ENCODE assay signal across 15 cellular contexts in genomic region chr1:206107168-206107544, GRCh38. TPM values are rescaled to one million over a fixed set of nuclear protein-coding genes. Genes with fewer than 3 reads are reported as not detected.
DNase-seq lines count a peak whose midpoint lies in the region; ATAC-seq, FAIRE-seq and TF ChIP-seq lines count a peak whose summit lies in the region.
"Had no signal": no experiment of that assay in that cellular context is flagged by ENCODE, and none has a peak within 500 bp of the region (broad histone marks: within the 10 kb centered on the region; RNA-seq: fewer than 3 reads in every experiment).

No MANE protein-coding gene starts in this region.

- H3K27ac Mint-ChIP-seq in T-helper 17 cell (no peak overlapping the region), osteocyte (ENCODE audit: unreplicated experiment) (no peak overlapping the region)
- H3K27ac Mint-ChIP-seq: CD4-positive, alpha-beta memory T cell had no signal

- H3K9me2 ChIP-seq in SK-N-SH = no peaks in the 10 kb centered on the region

- peaks cover 19% of the 10 kb centered on the region for H3K4me1 ChIP-seq in HepG2 (ENCODE audit: insufficient read depth, low read length)
- H3K4me1 ChIP-seq in right lobe of liver = peaks cover 0 to under 1% (median 0%) of the 10 kb centered on the region in 4 donors
- no peaks in the 10 kb centered on the region for H3K4me1 ChIP-seq in SK-N-SH (ENCODE audit: control insufficient read depth in 1 of 2, insufficient read depth in 2 of 2, low read depth in 1 of 2, low read length in 1 of 2)
- H3K4me1 ChIP-seq: A549, BE2C, HAP-1 had no signal

- H3K4me3 ChIP-seq in HepG2 (replicated peaks in 1 of 3; ENCODE audit: insufficient read depth in 1 of 3, low read depth in 2 of 3, low read length in 3 of 3) (no peak overlapping the region), right lobe of liver (no peak overlapping the region), SK-N-SH (ENCODE audit: low read depth in 2 of 2, low read length in 1 of 2) (no peak overlapping the region)
- H3K4me3 ChIP-seq: A549, HAP-1 had no signal

- H3K4me3 Mint-ChIP-seq in T-helper 17 cell (no peak overlapping the region), osteocyte (ENCODE audit: unreplicated experiment) (no peak overlapping the region)
- H3K4me3 Mint-ChIP-seq: CD4-positive, alpha-beta memory T cell had no signal

- TF ChIP-seq POLR2A in HepG2 (IDR thresholded peaks at IDR 0.05; ENCODE audit: insufficient read depth in 1 of 2, low read depth in 2 of 2, low read length in 2 of 2) (no peak), right lobe of liver (IDR thresholded peaks at IDR 0.05) (no peak)

- H3K4me1 Mint-ChIP-seq in T-helper 17 cell = peaks cover 14% of the 10 kb centered on the region
- no peaks in the 10 kb centered on the region for H3K4me1 Mint-ChIP-seq in osteocyte (ENCODE audit: unreplicated experiment)

- no peak for TF ChIP-seq EP300 in HepG2 (IDR thresholded peaks at IDR 0.05; ENCODE audit: low read depth in 2 of 2, low read length in 2 of 2)
- TF ChIP-seq EP300 in HepG2 (CRISPR knock-in tag; IDR thresholded peaks at IDR 0.05; ENCODE audit: borderline replicate concordance) = no peak
- no peak for TF ChIP-seq EP300 in SK-N-SH (IDR thresholded peaks at IDR 0.05; ENCODE audit: borderline replicate concordance in 1 of 2, low read depth in 1 of 2, low read length in 1 of 2)

- H4K20me1 ChIP-seq in HepG2 (ENCODE audit: insufficient read depth, low read length) (no peaks in the 10 kb centered on the region), SK-N-SH (ENCODE audit: insufficient read depth) (no peaks in the 10 kb centered on the region)

- H3K79me2 ChIP-seq in HepG2 (ENCODE audit: insufficient read depth, low read length) = no peaks in the 10 kb centered on the region
- H3K79me2 ChIP-seq in SK-N-SH (ENCODE audit: insufficient read depth) = no peaks in the 10 kb centered on the region

- intact Hi-C loops in HepG2 (cut with micrococcal nuclease; ENCODE audit: unreplicated experiment) = loop anchor here (1.0 to 2.0 kb wide), 2 partner anchors 50 to 188 kb away; no protein-coding TSS in a partner anchor
- intact Hi-C loops in right lobe of liver (cut with DNase I) = loop anchor here (5.0 to 10.0 kb wide), 5 partner anchors 72 to 182 kb away; partner anchors contain the start of gene CTSE (in 1 of the 2)

- no peaks in the 10 kb centered on the region for H3K36me3 ChIP-seq in HepG2 (replicated peaks in 1 of 2; ENCODE audit: control insufficient read depth in 1 of 2, insufficient read depth in 2 of 2, low read length in 2 of 2)
- no peaks in the 10 kb centered on the region for H3K36me3 ChIP-seq in right lobe of liver
- no peaks in the 10 kb centered on the region for H3K36me3 ChIP-seq in SK-N-SH (replicated peaks in 1 of 2; ENCODE audit: control insufficient read depth in 1 of 2, insufficient read depth in 2 of 2, low read length in 1 of 2)
- H3K36me3 ChIP-seq: BE2C, HAP-1 had no signal

- H3K27ac ChIP-seq in HepG2 (ENCODE audit: extremely low read length, insufficient read depth, low read length) (no peak overlapping the region), right lobe of liver (no peak overlapping the region), SK-N-SH (ENCODE audit: low read depth in 2 of 2, low read length in 1 of 2) (no peak overlapping the region)
- H3K27ac ChIP-seq: A549, C4-2B had no signal

- H3F3A ChIP-seq in SK-N-SH (replicated peaks; ENCODE audit: insufficient read depth) = no peaks in the 10 kb centered on the region

- H3K27me3 ChIP-seq in HepG2 (ENCODE audit: control insufficient read depth in 1 of 2, insufficient read depth in 2 of 2, low read length in 2 of 2) (no peaks in the 10 kb centered on the region), right lobe of liver (no peaks in the 10 kb centered on the region), SK-N-SH (ENCODE audit: insufficient read depth) (peaks cover 11% of the 10 kb centered on the region; the same call in 1 of the 2 replicates)
- H3K27me3 ChIP-seq: BE2C had no signal

- in situ Hi-C loops in HepG2 (cut with HindIII; ENCODE audit: extremely low pct_ligation_motif_present, low pct_unique_long_range_greater_than_20kb) = loop anchor here (5.0 to 10.0 kb wide), 4 partner anchors 80 to 312 kb away; no protein-coding TSS in a partner anchor

- H3K27me3 Mint-ChIP-seq in T-helper 17 cell (peaks cover 14% of the 10 kb centered on the region), osteocyte (ENCODE audit: unreplicated experiment) (peaks cover 27% of the 10 kb centered on the region)

- no peaks in the 10 kb centered on the region for H3K9me3 Mint-ChIP-seq in osteocyte (ENCODE audit: unreplicated experiment)

- DNase-seq in HepG2 (ENCODE audit: low spot score) (no peak), right lobe of liver (no peak), T-helper 17 cell (no peak), osteocyte (ENCODE audit: extremely low spot score, unreplicated experiment) (peak; percentile 56), SK-N-SH (no peak), DMS79 (lab: John Stamatoyannopoulos, UW) (no peak)

- H3K9ac ChIP-seq in HepG2 (ENCODE audit: insufficient read depth, low read depth, low read length) (no peak overlapping the region), SK-N-SH (no peak overlapping the region)

- FAIRE-seq in HepG2 (lab: Jason Lieb, UNC) = no peak
- FAIRE-seq: A549, D721Med had no signal

- H2AFZ ChIP-seq in HepG2 (ENCODE audit: low read length) (no peak overlapping the region), SK-N-SH (ENCODE audit: low read depth) (no peak overlapping the region)

- H3K4me2 ChIP-seq in HepG2 (ENCODE audit: low read depth, low read length) = no peak overlapping the region
- H3K4me2 ChIP-seq in SK-N-SH = no peak overlapping the region
- H3K4me2 ChIP-seq: A549 had no signal

- POLR2A ChIA-PET in HepG2 (lab: Yijun Ruan, JAX) (interaction anchor here (0.6 to 1.0 kb wide), 3 partner anchors 52 to 78 kb away, joined by 3 to 5 read pairs (median 4); no protein-coding TSS in a partner anchor), SK-N-SH (lab: Yijun Ruan, JAX) (no interaction called here)

- no TSS peak for BruUV-seq in HepG2 (replicated peaks; lab: Mats Ljungman, UMichigan)

- TF ChIP-seq CTCF in HepG2 (CRISPR knock-in tag; IDR thresholded peaks at IDR 0.05) (no peak), right lobe of liver (IDR thresholded peaks at IDR 0.05) (no peak), osteocyte (IDR thresholded peaks at IDR 0.05) (no peak), SK-N-SH (IDR thresholded peaks at IDR 0.05) (no peak)

- CTCF ChIA-PET in HepG2 (lab: Yijun Ruan, JAX; ENCODE audit: low intra/inter-chr PET ratio, low total read pairs) (interaction anchor here (0.8 to 5.0 kb wide), 5 partner anchors 73 to 188 kb away, joined by 3 to 105 read pairs (median 5); no protein-coding TSS in a partner anchor), SK-N-SH (lab: Yijun Ruan, JAX) (interaction anchor here (0.6 to 13.9 kb wide), 26 partner anchors 8 to 448 kb away, joined by 3 to 248 read pairs (median 5); partner anchors contain the start of genes AVPR1B and CTSE)

- WGBS in HepG2 (ENCODE audit: low lambda C conversion rate) = 27% methylated on average over 6 of the region's 7 CpGs
- 57% methylated on average over 7 of the region's 7 CpGs for whole genome bisulfite sequencing in right lobe of liver (ENCODE audit: insufficient coverage, low coverage, low lambda C conversion rate, missing lambda C conversion rate)
- 50% methylated on average over 7 of the region's 7 CpGs for WGBS in SK-N-SH (ENCODE audit: low lambda C conversion rate)

- H3K9me3 ChIP-seq in HepG2 (ENCODE audit: low read length) (no peaks in the 10 kb centered on the region), right lobe of liver (no peaks in the 10 kb centered on the region), T-helper 17 cell (ENCODE audit: control insufficient read depth, low read length, poor library complexity, severe bottlenecking) (no peaks in the 10 kb centered on the region), SK-N-SH (no peaks in the 10 kb centered on the region)
- H3K9me3 ChIP-seq: A549, BE2C, HAP-1 had no signal

- ATAC-seq in HepG2 (peak; percentile 5), right lobe of liver (no peak), T-helper 17 cell (peak; percentile 8), HG03571 (IDR thresholded peaks at IDR 0.05; ENCODE audit: unreplicated experiment) (no peak)

- peaks cover 4% of the 10 kb centered on the region for H3K36me3 Mint-ChIP-seq in T-helper 17 cell (ENCODE audit: low read depth)
- H3K36me3 Mint-ChIP-seq in osteocyte (ENCODE audit: unreplicated experiment) = no peaks in the 10 kb centered on the region
- H3K36me3 Mint-ChIP-seq: CD4-positive, alpha-beta memory T cell had no signal

- TF ChIP-seq RAD21 in HepG2 (CRISPR knock-in tag; IDR thresholded peaks at IDR 0.05) = no peak
- TF ChIP-seq RAD21 in SK-N-SH (IDR thresholded peaks at IDR 0.05; ENCODE audit: low read length) = no peak

RNA-seq across cellular contexts. Expression of gene AVPR1B, which starts 10.0 kb away (rescaled TPM):
- total RNA-seq in HepG2 (2016; rRNA removed; fragmentation: Illumina TruSeq; extraction: Trizol) (not detected in 2 replicates), right lobe of liver (not detected), T-helper 17 cell (not detected), osteocyte (not detected in 2 replicates)
- total RNA-seq in HepG2 (2016; cell fraction: cytosol; rRNA removed; fragmentation: Illumina TruSeq; extraction: Trizol; ENCODE audit: low read depth) = not detected in 2 replicates
- total RNA-seq in HepG2 (2016; cell fraction: insoluble cytoplasmic fraction; rRNA removed; fragmentation: Illumina TruSeq; extraction: Trizol) = 0.04 TPM in 1 of 2 replicates, not detected in the other
- total RNA-seq in HepG2 (2016; cell fraction: membrane; rRNA removed; fragmentation: Illumina TruSeq; extraction: Trizol) = not detected in 2 replicates
- total RNA-seq in HepG2 (2016; cell fraction: nucleus; rRNA removed; fragmentation: Illumina TruSeq; extraction: Trizol) = not detected in 2 replicates
- polyA plus RNA-seq in HepG2 (2011; rRNA removed) (0.05 and 0.07 TPM in 2 replicates), SK-N-SH (2012; rRNA removed) (not detected in 2 replicates)
- polyA plus RNA-seq in HepG2 (2011; cell fraction: cytosol; rRNA removed) = 0.04 and 0.19 TPM in 2 replicates
- polyA plus RNA-seq in HepG2 (2011; cell fraction: nucleus; rRNA removed) = 0.14 and 0.23 TPM in 2 replicates
- polyA plus RNA-seq in HepG2 (2012) = not detected in 2 replicates
- not detected in 2 replicates for polyA plus RNA-seq in HepG2 (2016; cell fraction: cytosol; fragmentation: Illumina TruSeq; extraction: Trizol; ENCODE audit: low read depth)
- polyA plus RNA-seq in HepG2 (2016; cell fraction: insoluble cytoplasmic fraction; fragmentation: Illumina TruSeq; extraction: Trizol; ENCODE audit: low read depth) = not detected in 2 replicates
- polyA plus RNA-seq in HepG2 (2016; cell fraction: membrane; fragmentation: Illumina TruSeq; extraction: Trizol; ENCODE audit: low read depth) = not detected in 2 replicates
- polyA plus RNA-seq in HepG2 (2016; cell fraction: nucleus; fragmentation: Illumina TruSeq; extraction: Trizol; ENCODE audit: insufficient read depth, low read depth) = not detected in 2 replicates
- polyA minus RNA-seq in HepG2 (2011; rRNA and poly(A)+ RNA removed; ENCODE audit: low replicate concordance) = 0.12 TPM in 1 of 2 replicates, not detected in the other
- not detected in 2 replicates for polyA minus RNA-seq in HepG2 (2011; cell fraction: cytosol; rRNA and poly(A)+ RNA removed)
- polyA minus RNA-seq in HepG2 (2011; cell fraction: nucleus; rRNA and poly(A)+ RNA removed) = not detected in 2 replicates
- polyA plus RNA-seq in SK-N-SH (2012; cell fraction: cytosol; rRNA removed) = not detected in 2 replicates
- polyA plus RNA-seq in SK-N-SH (2012; cell fraction: nucleus; rRNA removed) = not detected in 2 replicates
- total RNA-seq: CD4-positive, alpha-beta memory T cell had no signal
- polyA plus RNA-seq: A549; AG04450; CD4-positive, alpha-beta memory T cell had no signal

RNA-seq across cellular contexts. Expression of gene RHEX, which starts 54.2 kb away (rescaled TPM):
- 1.6 and 2.7 TPM in 2 replicates for total RNA-seq in HepG2 (2016; rRNA removed; fragmentation: Illumina TruSeq; extraction: Trizol)
- 0.51 and 0.71 TPM in 2 replicates for total RNA-seq in HepG2 (2016; cell fraction: cytosol; rRNA removed; fragmentation: Illumina TruSeq; extraction: Trizol; ENCODE audit: low read depth)
- total RNA-seq in HepG2 (2016; cell fraction: insoluble cytoplasmic fraction; rRNA removed; fragmentation: Illumina TruSeq; extraction: Trizol) = 1.9 and 3.2 TPM in 2 replicates
- 1.2 and 1.3 TPM in 2 replicates for total RNA-seq in HepG2 (2016; cell fraction: membrane; rRNA removed; fragmentation: Illumina TruSeq; extraction: Trizol)
- total RNA-seq in HepG2 (2016; cell fraction: nucleus; rRNA removed; fragmentation: Illumina TruSeq; extraction: Trizol) = 9.2 and 9.4 TPM in 2 replicates
- polyA plus RNA-seq in HepG2 (2011; rRNA removed) = 1.3 and 1.4 TPM in 2 replicates
- polyA plus RNA-seq in HepG2 (2011; cell fraction: cytosol; rRNA removed) = 0.76 and 0.82 TPM in 2 replicates
- polyA plus RNA-seq in HepG2 (2011; cell fraction: nucleus; rRNA removed) = 3.7 and 4.5 TPM in 2 replicates
- polyA plus RNA-seq in HepG2 (2012) = 1.2 and 2.7 TPM in 2 replicates
- 0.32 and 0.57 TPM in 2 replicates for polyA plus RNA-seq in HepG2 (2016; cell fraction: cytosol; fragmentation: Illumina TruSeq; extraction: Trizol; ENCODE audit: low read depth)
- 1.2 and 1.8 TPM in 2 replicates for polyA plus RNA-seq in HepG2 (2016; cell fraction: insoluble cytoplasmic fraction; fragmentation: Illumina TruSeq; extraction: Trizol; ENCODE audit: low read depth)
- polyA plus RNA-seq in HepG2 (2016; cell fraction: membrane; fragmentation: Illumina TruSeq; extraction: Trizol; ENCODE audit: low read depth) = 0.90 and 1.1 TPM in 2 replicates
- 7.6 and 8.5 TPM in 2 replicates for polyA plus RNA-seq in HepG2 (2016; cell fraction: nucleus; fragmentation: Illumina TruSeq; extraction: Trizol; ENCODE audit: insufficient read depth, low read depth)
- 2.5 TPM in 1 of 2 replicates, not detected in the other for polyA minus RNA-seq in HepG2 (2011; rRNA and poly(A)+ RNA removed; ENCODE audit: low replicate concordance)
- 1.4 TPM in 1 of 2 replicates, not detected in the other for polyA minus RNA-seq in HepG2 (2011; cell fraction: cytosol; rRNA and poly(A)+ RNA removed)
- 7.7 and 10.4 TPM in 2 replicates for polyA minus RNA-seq in HepG2 (2011; cell fraction: nucleus; rRNA and poly(A)+ RNA removed)
- under 1 TPM in 5 of 6 experiments, not detected in 1; 0.18 to 0.57 (median 0.26) TPM for total RNA-seq in right lobe of liver
- total RNA-seq in T-helper 17 cell = under 1 TPM in 1 of 2 donors, not detected in 1; 0.50 TPM
- not detected in 2 replicates for total RNA-seq in osteocyte
- polyA plus RNA-seq in SK-N-SH (2012; rRNA removed) = not detected in 2 replicates
- polyA plus RNA-seq in SK-N-SH (2012; cell fraction: cytosol; rRNA removed) = not detected in 2 replicates
- not detected in 2 replicates for polyA plus RNA-seq in SK-N-SH (2012; cell fraction: nucleus; rRNA removed)
- total RNA-seq: H1 had no signal
- polyA plus RNA-seq: A549, AG04450, H1 had no signal

Comparison
In these comparisons a context has a peak if more than half of its experiments do, and no peak if none do; other contexts are left out.
1. ATAC-seq: peak in HepG2 (single experiment) and T-helper 17 cell (single experiment); none in right lobe of liver (0 of 4) and HG03571 (single experiment).